ENCODE assay signal across 19 cellular contexts in the genomic region with DNA sequence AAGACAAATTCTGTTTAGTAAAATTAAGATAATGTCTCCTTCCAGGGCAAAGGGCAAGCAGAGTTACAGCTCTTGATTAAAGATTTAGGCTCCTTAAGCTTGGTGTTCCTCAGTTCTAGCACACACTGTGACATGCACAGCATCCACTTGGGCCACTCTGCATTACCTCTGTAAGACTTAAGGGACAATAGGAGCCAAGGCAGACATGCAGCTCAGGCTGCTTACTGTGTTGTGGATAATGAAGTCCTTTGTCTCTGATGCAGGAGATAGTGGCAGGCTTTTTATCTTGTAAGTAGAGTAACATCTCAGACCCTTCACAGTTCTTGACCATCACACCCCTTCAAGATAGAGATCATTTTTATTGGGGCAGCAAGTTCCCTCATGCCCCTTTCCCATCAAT.
"Had no signal": no experiment of that assay in that cellular context is flagged by ENCODE, and none has a peak within 500 bp of the region (broad histone marks: within the 10 kb centered on the region; RNA-seq: fewer than 3 reads in every experiment).

No MANE protein-coding gene starts in this region.

- H3K9me3 ChIP-seq: colonic mucosa, psoas muscle, right lobe of liver, thoracic aorta, transverse colon had no signal

- H3K9ac ChIP-seq: parathyroid adenoma had no signal

- H3K79me2 ChIP-seq: hepatocyte, parathyroid adenoma had no signal

- H3K4me1 ChIP-seq: colonic mucosa, parathyroid adenoma, psoas muscle, right lobe of liver had no signal

- H3K36me3 ChIP-seq: colonic mucosa, right lobe of liver, thoracic aorta, transverse colon had no signal

- DNase-seq: colonic mucosa; dermis blood vessel endothelial cell; foreskin melanocyte; head of caudate nucleus; left colon; left ventricle myocardium superior; mesenchymal stem cell; naive B cell; psoas muscle; retina; right lobe of liver; stimulated activated CD4-positive, alpha-beta T cell treated with anti-CD3 and anti-CD28 coated beads, Interleukin-4, amount 100 ng/mL, for 1 hour; stimulated activated CD8-positive, alpha-beta memory T cell treated with anti-CD3 and anti-CD28 coated beads, Interleukin-4, amount 100 ng/mL, for 48 hours; transverse colon had no signal

- H2AFZ ChIP-seq: hepatocyte, parathyroid adenoma had no signal

- ATAC-seq: left colon; left ventricle myocardium superior; right lobe of liver; stimulated activated effector memory CD8-positive, alpha-beta T cell treated with anti-CD3 and anti-CD28 coated beads, Interleukin-12 subunit alpha, Interleukin-12 subunit beta, amount 100 ng/mL, for 72 hours had no signal

- H3K27ac ChIP-seq: colonic mucosa, hepatocyte, parathyroid adenoma, psoas muscle, right lobe of liver, thoracic aorta, transverse colon had no signal

- H3K27me3 ChIP-seq: hepatocyte, right lobe of liver had no signal

- H3K4me3 ChIP-seq: colonic mucosa, hepatocyte, lung, psoas muscle, right lobe of liver, thoracic aorta, transverse colon had no signal

- H3K4me2 ChIP-seq: hepatocyte had no signal
